Comparison of ENCODE assay signal across 1 cellular context in the genomic region with DNA sequence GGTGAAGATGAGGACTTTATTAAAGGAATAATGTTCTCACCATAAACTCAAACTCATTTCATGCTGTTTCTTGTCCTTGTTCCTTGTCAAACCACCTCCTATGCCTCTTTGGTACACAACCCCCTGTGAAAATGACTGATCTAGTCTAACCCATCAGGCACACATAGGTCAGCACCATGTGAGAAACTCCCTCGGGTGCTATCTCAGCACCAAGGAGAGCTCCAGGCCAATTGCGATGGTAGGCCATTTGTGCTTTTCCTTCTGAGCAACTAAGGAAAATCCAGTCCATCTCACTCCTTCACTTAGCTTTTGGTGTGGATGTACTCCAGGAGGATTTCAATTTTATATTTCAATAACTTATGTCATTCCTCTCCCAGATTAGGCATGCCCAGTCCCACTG.
TF ChIP-seq lines count a peak whose summit lies in the region.

No MANE protein-coding gene starts in this region.

TF ChIP-seq in GM23338, 12 proteins besides CTCF, POLR2A, EP300 and RAD21 (continued from another document):
- TF ChIP-seq, protein P1, sequence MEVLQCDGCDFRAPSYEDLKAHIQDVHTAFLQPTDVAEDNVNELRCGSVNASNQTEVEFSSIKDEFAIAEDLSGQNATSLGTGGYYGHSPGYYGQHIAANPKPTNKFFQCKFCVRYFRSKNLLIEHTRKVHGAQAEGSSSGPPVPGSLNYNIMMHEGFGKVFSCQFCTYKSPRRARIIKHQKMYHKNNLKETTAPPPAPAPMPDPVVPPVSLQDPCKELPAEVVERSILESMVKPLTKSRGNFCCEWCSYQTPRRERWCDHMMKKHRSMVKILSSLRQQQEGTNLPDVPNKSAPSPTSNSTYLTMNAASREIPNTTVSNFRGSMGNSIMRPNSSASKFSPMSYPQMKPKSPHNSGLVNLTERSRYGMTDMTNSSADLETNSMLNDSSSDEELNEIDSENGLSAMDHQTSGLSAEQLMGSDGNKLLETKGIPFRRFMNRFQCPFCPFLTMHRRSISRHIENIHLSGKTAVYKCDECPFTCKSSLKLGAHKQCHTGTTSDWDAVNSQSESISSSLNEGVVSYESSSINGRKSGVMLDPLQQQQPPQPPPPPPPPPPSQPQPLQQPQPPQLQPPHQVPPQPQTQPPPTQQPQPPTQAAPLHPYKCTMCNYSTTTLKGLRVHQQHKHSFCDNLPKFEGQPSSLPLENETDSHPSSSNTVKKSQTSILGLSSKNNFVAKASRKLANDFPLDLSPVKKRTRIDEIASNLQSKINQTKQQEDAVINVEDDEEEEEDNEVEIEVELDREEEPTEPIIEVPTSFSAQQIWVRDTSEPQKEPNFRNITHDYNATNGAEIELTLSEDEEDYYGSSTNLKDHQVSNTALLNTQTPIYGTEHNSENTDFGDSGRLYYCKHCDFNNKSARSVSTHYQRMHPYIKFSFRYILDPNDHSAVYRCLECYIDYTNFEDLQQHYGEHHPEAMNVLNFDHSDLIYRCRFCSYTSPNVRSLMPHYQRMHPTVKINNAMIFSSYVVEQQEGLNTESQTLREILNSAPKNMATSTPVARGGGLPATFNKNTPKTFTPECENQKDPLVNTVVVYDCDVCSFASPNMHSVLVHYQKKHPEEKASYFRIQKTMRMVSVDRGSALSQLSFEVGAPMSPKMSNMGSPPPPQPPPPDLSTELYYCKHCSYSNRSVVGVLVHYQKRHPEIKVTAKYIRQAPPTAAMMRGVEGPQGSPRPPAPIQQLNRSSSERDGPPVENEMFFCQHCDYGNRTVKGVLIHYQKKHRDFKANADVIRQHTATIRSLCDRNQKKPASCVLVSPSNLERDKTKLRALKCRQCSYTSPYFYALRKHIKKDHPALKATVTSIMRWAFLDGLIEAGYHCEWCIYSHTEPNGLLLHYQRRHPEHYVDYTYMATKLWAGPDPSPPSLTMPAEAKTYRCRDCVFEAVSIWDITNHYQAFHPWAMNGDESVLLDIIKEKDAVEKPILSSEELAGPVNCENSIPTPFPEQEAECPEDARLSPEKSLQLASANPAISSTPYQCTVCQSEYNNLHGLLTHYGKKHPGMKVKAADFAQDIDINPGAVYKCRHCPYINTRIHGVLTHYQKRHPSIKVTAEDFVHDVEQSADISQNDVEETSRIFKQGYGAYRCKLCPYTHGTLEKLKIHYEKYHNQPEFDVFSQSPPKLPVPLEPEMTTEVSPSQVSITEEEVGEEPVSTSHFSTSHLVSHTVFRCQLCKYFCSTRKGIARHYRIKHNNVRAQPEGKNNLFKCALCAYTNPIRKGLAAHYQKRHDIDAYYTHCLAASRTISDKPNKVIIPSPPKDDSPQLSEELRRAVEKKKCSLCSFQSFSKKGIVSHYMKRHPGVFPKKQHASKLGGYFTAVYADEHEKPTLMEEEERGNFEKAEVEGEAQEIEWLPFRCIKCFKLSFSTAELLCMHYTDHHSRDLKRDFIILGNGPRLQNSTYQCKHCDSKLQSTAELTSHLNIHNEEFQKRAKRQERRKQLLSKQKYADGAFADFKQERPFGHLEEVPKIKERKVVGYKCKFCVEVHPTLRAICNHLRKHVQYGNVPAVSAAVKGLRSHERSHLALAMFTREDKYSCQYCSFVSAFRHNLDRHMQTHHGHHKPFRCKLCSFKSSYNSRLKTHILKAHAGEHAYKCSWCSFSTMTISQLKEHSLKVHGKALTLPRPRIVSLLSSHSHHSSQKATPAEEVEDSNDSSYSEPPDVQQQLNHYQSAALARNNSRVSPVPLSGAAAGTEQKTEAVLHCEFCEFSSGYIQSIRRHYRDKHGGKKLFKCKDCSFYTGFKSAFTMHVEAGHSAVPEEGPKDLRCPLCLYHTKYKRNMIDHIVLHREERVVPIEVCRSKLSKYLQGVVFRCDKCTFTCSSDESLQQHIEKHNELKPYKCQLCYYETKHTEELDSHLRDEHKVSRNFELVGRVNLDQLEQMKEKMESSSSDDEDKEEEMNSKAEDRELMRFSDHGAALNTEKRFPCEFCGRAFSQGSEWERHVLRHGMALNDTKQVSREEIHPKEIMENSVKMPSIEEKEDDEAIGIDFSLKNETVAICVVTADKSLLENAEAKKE (CRISPR knock-in tag; IDR thresholded peaks at IDR 0.05): no peak
- TF ChIP-seq EZH2 (IDR thresholded peaks at IDR 0.05; ENCODE audit: low read depth, unreplicated experiment) (no peak), POLR2AphosphoS5 (IDR thresholded peaks at IDR 0.05; ENCODE audit: low read depth) (no peak), EZH2phosphoT487 (IDR thresholded peaks at IDR 0.05; ENCODE audit: unreplicated experiment) (no peak)
- TF ChIP-seq, protein P2, sequence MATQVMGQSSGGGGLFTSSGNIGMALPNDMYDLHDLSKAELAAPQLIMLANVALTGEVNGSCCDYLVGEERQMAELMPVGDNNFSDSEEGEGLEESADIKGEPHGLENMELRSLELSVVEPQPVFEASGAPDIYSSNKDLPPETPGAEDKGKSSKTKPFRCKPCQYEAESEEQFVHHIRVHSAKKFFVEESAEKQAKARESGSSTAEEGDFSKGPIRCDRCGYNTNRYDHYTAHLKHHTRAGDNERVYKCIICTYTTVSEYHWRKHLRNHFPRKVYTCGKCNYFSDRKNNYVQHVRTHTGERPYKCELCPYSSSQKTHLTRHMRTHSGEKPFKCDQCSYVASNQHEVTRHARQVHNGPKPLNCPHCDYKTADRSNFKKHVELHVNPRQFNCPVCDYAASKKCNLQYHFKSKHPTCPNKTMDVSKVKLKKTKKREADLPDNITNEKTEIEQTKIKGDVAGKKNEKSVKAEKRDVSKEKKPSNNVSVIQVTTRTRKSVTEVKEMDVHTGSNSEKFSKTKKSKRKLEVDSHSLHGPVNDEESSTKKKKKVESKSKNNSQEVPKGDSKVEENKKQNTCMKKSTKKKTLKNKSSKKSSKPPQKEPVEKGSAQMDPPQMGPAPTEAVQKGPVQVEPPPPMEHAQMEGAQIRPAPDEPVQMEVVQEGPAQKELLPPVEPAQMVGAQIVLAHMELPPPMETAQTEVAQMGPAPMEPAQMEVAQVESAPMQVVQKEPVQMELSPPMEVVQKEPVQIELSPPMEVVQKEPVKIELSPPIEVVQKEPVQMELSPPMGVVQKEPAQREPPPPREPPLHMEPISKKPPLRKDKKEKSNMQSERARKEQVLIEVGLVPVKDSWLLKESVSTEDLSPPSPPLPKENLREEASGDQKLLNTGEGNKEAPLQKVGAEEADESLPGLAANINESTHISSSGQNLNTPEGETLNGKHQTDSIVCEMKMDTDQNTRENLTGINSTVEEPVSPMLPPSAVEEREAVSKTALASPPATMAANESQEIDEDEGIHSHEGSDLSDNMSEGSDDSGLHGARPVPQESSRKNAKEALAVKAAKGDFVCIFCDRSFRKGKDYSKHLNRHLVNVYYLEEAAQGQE (IDR thresholded peaks at IDR 0.05; ENCODE audit: unreplicated experiment): peak; percentile 83
